13 cellular contexts compared by ENCODE assay signal in genomic region chr4:57131849-57132745, GRCh38. TPM values are rescaled to one million over a fixed set of nuclear protein-coding genes. Genes with fewer than 3 reads are reported as not detected.
A peak's percentile ranks its signal among the peaks of the same experiment; 100 is the strongest.
DNase-seq lines count a peak whose midpoint lies in the region; ATAC-seq and TF ChIP-seq lines count a peak whose summit lies in the region.
"Had no signal": no experiment of that assay in that cellular context is flagged by ENCODE, and none has a peak within 500 bp of the region (broad histone marks: within the 10 kb centered on the region; RNA-seq: fewer than 3 reads in every experiment).

No MANE protein-coding gene starts in this region.

- H3K9me3 ChIP-seq in PC-3 (ENCODE audit: low read length) = no peaks in the 10 kb centered on the region; the same call in 1 of the 2 replicates

- H3K79me2 ChIP-seq in PC-3 (ENCODE audit: low read length) = no peaks in the 10 kb centered on the region

- H3K27me3 ChIP-seq in PC-3 (ENCODE audit: low read length) = no peaks in the 10 kb centered on the region

- H3K4me2 ChIP-seq in PC-3 (ENCODE audit: low read length) = no peak overlapping the region

- no peak overlapping the region for H3K27ac ChIP-seq in PC-3 (ENCODE audit: low read length)
- H3K27ac ChIP-seq: GM23248 had no signal

- no peaks in the 10 kb centered on the region for H3K4me1 ChIP-seq in PC-3 (ENCODE audit: insufficient read depth, low read length)

- intact Hi-C loops in PC-3 (cut with micrococcal nuclease) = no loop called here

- TF ChIP-seq CTCF in LNCaP clone FGC (IDR thresholded peaks at IDR 0.05; ENCODE audit: control insufficient read depth, extremely low read depth, insufficient read depth) (no peak), PC-3 (conservative IDR thresholded peaks at IDR 0.05; ENCODE audit: low read depth, low read length) (no peak)

- H2AFZ ChIP-seq in PC-3 (ENCODE audit: low read length) = peak overlapping the region; percentile 41; the same call in 1 of the 2 replicates
- H2AFZ ChIP-seq: GM23248 had no signal

- H3K36me3 ChIP-seq in PC-3 (ENCODE audit: low read depth, low read length) = no peaks in the 10 kb centered on the region

- H4K20me1 ChIP-seq in PC-3 (ENCODE audit: low read length) = no peaks in the 10 kb centered on the region

- BruUV-seq in PC-3 (replicated peaks; lab: Mats Ljungman, UMichigan) = no TSS peak

- H3K9ac ChIP-seq in PC-3 (ENCODE audit: low read length) = no peak overlapping the region
- H3K9ac ChIP-seq: GM23248 had no signal

- no peaks in the 10 kb centered on the region for H3F3A ChIP-seq in PC-3 (ENCODE audit: low read length, unreplicated experiment)

- ATAC-seq in PC-3 = no peak
- ATAC-seq in GM21515 (IDR thresholded peaks at IDR 0.05; ENCODE audit: unreplicated experiment) = no peak
- no peak for ATAC-seq in GM18498 (IDR thresholded peaks at IDR 0.05; ENCODE audit: unreplicated experiment)

- H3K4me3 ChIP-seq in LNCaP clone FGC (ENCODE audit: low read depth, low read length) (no peak overlapping the region), PC-3 (ENCODE audit: low read length) (no peak overlapping the region)
- H3K4me3 ChIP-seq: GM23248 had no signal

- CTCF ChIA-PET in PC-3 (lab: Charles Lee) = no interaction called here

- H3K9me2 ChIP-seq in PC-3 (replicated peaks; ENCODE audit: low read length) = no peaks in the 10 kb centered on the region

- DNase-seq in LNCaP clone FGC (ENCODE audit: low read depth) (peak; percentile 85), PC-3 (peak; percentile 44), glomerular visceral epithelial cell (ENCODE audit: extremely low spot score) (peak; percentile 57), pulmonary artery endothelial cell (ENCODE audit: low read depth, low spot score) (peak; percentile 52), HT-29 (ENCODE audit: low spot score) (no peak)
- DNase-seq: DMS79 treated with DMSO at 0.1 percent for 48 hours; GM23248; midbrain; NCI-H2107; stimulated activated naive CD4-positive, alpha-beta T cell had no signal

- POLR2A ChIA-PET in PC-3 (lab: Charles Lee; ENCODE audit: unreplicated experiment) = no interaction called here

RNA-seq across cellular contexts. Expression of gene IGFBP7, which starts 21.9 kb away (rescaled TPM):
- not detected in 2 replicates for total RNA-seq in PC-3 (2014; rRNA removed)
- total RNA-seq in pulmonary artery endothelial cell = 322 and 445 TPM in 2 replicates
- not detected in 2 replicates for total RNA-seq in HT-29 (2014; rRNA removed; shearing (Covaris generic))
- total RNA-seq: activated CD8-positive, alpha-beta memory T cell treated with anti-CD3 and anti-CD28 coated beads for 36 hours had no signal

Comparison
In these comparisons a context has a peak if more than half of its experiments do, and no peak if none do; other contexts are left out.
1. RNA of gene IGFBP7, which starts 21.9 kb away (total RNA-seq): 322 to 445 TPM in pulmonary artery endothelial cell; not detected in PC-3 and not detected in HT-29; every median in the first group is over 100 times any median in the second.